ENCODE assay signal across 9 cellular contexts in genomic region chr7:36208406-36208805, GRCh38. TPM values are rescaled to one million over a fixed set of nuclear protein-coding genes. Genes with fewer than 3 reads are reported as not detected.
DNase-seq lines count a peak whose midpoint lies in the region; ATAC-seq and TF ChIP-seq lines count a peak whose summit lies in the region.
"Had no signal": no experiment of that assay in that cellular context is flagged by ENCODE, and none has a peak within 500 bp of the region (broad histone marks: within the 10 kb centered on the region; RNA-seq: fewer than 3 reads in every experiment).

No MANE protein-coding gene starts in this region.

- peaks cover 22% of the 10 kb centered on the region for H3K4me1 Mint-ChIP-seq in progenitor cell of endocrine pancreas (ENCODE audit: low read depth)

- H3K27ac ChIP-seq in DOHH2 (ENCODE audit: low read depth, low read length): no peak overlapping the region
- peak overlapping the region; percentile 78 for H3K27ac ChIP-seq in Panc1 (ENCODE audit: low read length)
- peak overlapping the region; percentile 85 to 95 (median 88) for H3K27ac ChIP-seq in gastroesophageal sphincter
- H3K27ac ChIP-seq in gastrocnemius medialis: peak overlapping the region; percentile 76 to 90 (median 86)
- H3K27ac ChIP-seq in MM.1S (ENCODE audit: low read length): no peak overlapping the region
- H3K27ac ChIP-seq: uterus had no signal

- H3F3A ChIP-seq in DOHH2 (ENCODE audit: control insufficient read depth, insufficient read depth): 0 out of 2 replicates have a peak, but pooled peaks cover 3% of the 10 kb centered on the region
- H3F3A ChIP-seq in MM.1S (ENCODE audit: insufficient read depth, low read length): no peaks in the 10 kb centered on the region

- H3K4me2 ChIP-seq in DOHH2 (ENCODE audit: low read length) (peak overlapping the region; percentile 23), MM.1S (ENCODE audit: low read depth, low read length) (no peak overlapping the region)

- TF ChIP-seq POLR2A in gastroesophageal sphincter (IDR thresholded peaks at IDR 0.05): no peak
- no peak for TF ChIP-seq POLR2A in gastrocnemius medialis (IDR thresholded peaks at IDR 0.05)

- H3K4me1 ChIP-seq in DOHH2 (ENCODE audit: control insufficient read depth, low read length): peaks cover 76% of the 10 kb centered on the region
- peaks cover 66% of the 10 kb centered on the region for H3K4me1 ChIP-seq in Panc1 (ENCODE audit: control insufficient read depth, insufficient read depth, low read length)
- H3K4me1 ChIP-seq in gastroesophageal sphincter: peaks cover 15 to 91% (median 36%) of the 10 kb centered on the region in 3 donors
- peaks cover 72 to 90% of the 10 kb centered on the region in 2 donors for H3K4me1 ChIP-seq in gastrocnemius medialis
- no peaks in the 10 kb centered on the region for H3K4me1 ChIP-seq in MM.1S (ENCODE audit: low read length)

- H3K79me2 ChIP-seq in DOHH2 (ENCODE audit: control insufficient read depth, low read length) (peaks cover 96% of the 10 kb centered on the region), MM.1S (ENCODE audit: low read length) (no peaks in the 10 kb centered on the region)

- in situ Hi-C loops in Panc1 (cut with HindIII; ENCODE audit: low pct_unique_long_range_greater_than_20kb, low sequenced_read_pairs): no loop called here
- in situ Hi-C loops in gastrocnemius medialis (cut with MboI; ENCODE audit: low sequenced_read_pairs in 4 of 4): loop anchor here in 1 of 4 donors (10.0 kb wide), 1 partner anchor 76 kb away; no protein-coding TSS in a partner anchor

- peaks cover 3% of the 10 kb centered on the region for H3K36me3 Mint-ChIP-seq in progenitor cell of endocrine pancreas (ENCODE audit: insufficient read depth)

- no peaks in the 10 kb centered on the region for H3K9me2 ChIP-seq in DOHH2 (replicated peaks; ENCODE audit: control insufficient read depth, low read length)
- H3K9me2 ChIP-seq in MM.1S (replicated peaks; ENCODE audit: insufficient read depth, low read length): no peaks in the 10 kb centered on the region

- no peak overlapping the region for H3K27ac Mint-ChIP-seq in progenitor cell of endocrine pancreas

- H3K4me3 ChIP-seq in DOHH2 (ENCODE audit: low read length) (no peak overlapping the region), Panc1 (ENCODE audit: low read depth in 2 of 2, low read length in 2 of 2) (no peak overlapping the region), gastroesophageal sphincter (no peak overlapping the region), gastrocnemius medialis (no peak overlapping the region), MM.1S (ENCODE audit: low read length) (no peak overlapping the region)
- H3K4me3 ChIP-seq: uterus had no signal

- CTCF ChIA-PET in Panc1 (lab: Charles Lee): no interaction called here

- H3K9me3 ChIP-seq in DOHH2 (ENCODE audit: control insufficient read depth, insufficient read depth, low read length) (no peaks in the 10 kb centered on the region), Panc1 (ENCODE audit: control insufficient read depth, insufficient read depth, low read depth, low read length) (no peaks in the 10 kb centered on the region), gastroesophageal sphincter (no peaks in the 10 kb centered on the region), gastrocnemius medialis (no peaks in the 10 kb centered on the region), MM.1S (replicated peaks; ENCODE audit: insufficient read depth, low read length) (no peaks in the 10 kb centered on the region)
- H3K9me3 ChIP-seq: uterus had no signal

- POLR2A ChIA-PET in Panc1 (lab: Charles Lee): no interaction called here

- H3K9me3 Mint-ChIP-seq in progenitor cell of endocrine pancreas (ENCODE audit: low read depth): no peaks in the 10 kb centered on the region

- H3K27me3 ChIP-seq in DOHH2 (ENCODE audit: control insufficient read depth, low read length): no peaks in the 10 kb centered on the region
- H3K27me3 ChIP-seq in Panc1 (ENCODE audit: control insufficient read depth, insufficient read depth, low read length): no peaks in the 10 kb centered on the region
- no peaks in the 10 kb centered on the region for H3K27me3 ChIP-seq in gastroesophageal sphincter
- H3K27me3 ChIP-seq in gastrocnemius medialis: no peaks in the 10 kb centered on the region
- no peaks in the 10 kb centered on the region for H3K27me3 ChIP-seq in MM.1S (replicated peaks; ENCODE audit: insufficient read depth, low read length)
- H3K27me3 ChIP-seq: uterus had no signal

- no peak for TF ChIP-seq EP300 in gastroesophageal sphincter (IDR thresholded peaks at IDR 0.05)

- ATAC-seq in Panc1 (peak; percentile 35), gastroesophageal sphincter (no peak), gastrocnemius medialis (peak in 1 of 2 donors; percentile 1), HG02884 (IDR thresholded peaks at IDR 0.05; ENCODE audit: unreplicated experiment) (no peak)

- TF ChIP-seq CTCF in DOHH2 (IDR thresholded peaks at IDR 0.05; ENCODE audit: low read depth, low read length, poor library complexity, severe bottlenecking): no peak
- TF ChIP-seq CTCF in Panc1 (IDR thresholded peaks at IDR 0.05): no peak
- no peak for TF ChIP-seq CTCF in gastroesophageal sphincter (IDR thresholded peaks at IDR 0.05)
- TF ChIP-seq CTCF in gastrocnemius medialis (IDR thresholded peaks at IDR 0.05 in 4 of 5, conservative IDR thresholded peaks at IDR 0.05 in 1 of 5): no peak
- no peak for TF ChIP-seq CTCF in MM.1S (IDR thresholded peaks at IDR 0.05; ENCODE audit: low read length)
- no peak for TF ChIP-seq CTCF in progenitor cell of endocrine pancreas (IDR thresholded peaks at IDR 0.05; ENCODE audit: unreplicated experiment)

- no TSS peak for BruUV-seq in Panc1 (replicated peaks; lab: Mats Ljungman, UMichigan)

- no peak overlapping the region for H3K4me3 Mint-ChIP-seq in progenitor cell of endocrine pancreas (ENCODE audit: low read depth)

- H3K27me3 Mint-ChIP-seq in progenitor cell of endocrine pancreas: no peaks in the 10 kb centered on the region

- intact Hi-C loops in Panc1 (cut with micrococcal nuclease; ENCODE audit: unreplicated experiment) (no loop called here), gastrocnemius medialis (cut with DNase I; ENCODE audit: low total_unique reads) (loop anchor here (1.0 to 2.0 kb wide), 2 partner anchors 55 to 72 kb away; partner anchors contain the start of gene EEPD1)

- DNase-seq in Panc1 (ENCODE audit: low read depth, low spot score): no peak
- no peak for DNase-seq in gastrocnemius medialis
- DNase-seq in MM.1S: no peak
- no peak for DNase-seq in iPS-NIHi11 (ENCODE audit: low spot score)
- DNase-seq in progenitor cell of endocrine pancreas (ENCODE audit: low spot score, unreplicated experiment): no peak

- no peak overlapping the region for H3K9ac ChIP-seq in MM.1S (ENCODE audit: low read length)

- H4K20me1 ChIP-seq in DOHH2 (ENCODE audit: control insufficient read depth, insufficient read depth, low read depth, low read length): peaks cover 22% of the 10 kb centered on the region
- no peaks in the 10 kb centered on the region for H4K20me1 ChIP-seq in MM.1S (ENCODE audit: insufficient read depth, low read length)

- H3K36me3 ChIP-seq in DOHH2 (ENCODE audit: control insufficient read depth, low read length) (peaks cover 55% of the 10 kb centered on the region), Panc1 (ENCODE audit: control insufficient read depth, insufficient read depth, low read length) (no peaks in the 10 kb centered on the region), gastroesophageal sphincter (no peaks in the 10 kb centered on the region), gastrocnemius medialis (no peaks in the 10 kb centered on the region), MM.1S (replicated peaks; ENCODE audit: insufficient read depth, low read length) (no peaks in the 10 kb centered on the region)
- H3K36me3 ChIP-seq: uterus had no signal

- no peak overlapping the region for H2AFZ ChIP-seq in MM.1S (ENCODE audit: low read length)

RNA-seq across cellular contexts. Expression of gene EEPD1, which starts 55.4 kb away (rescaled TPM):
- total RNA-seq in Panc1 (2021; ENCODE audit: unreplicated experiment): 48.0 TPM
- polyA plus RNA-seq in Panc1 (2012; ENCODE audit: insufficient read length): 87.5 TPM
- 10 to 100 TPM; 12.4 to 36.2 (median 20.4) TPM for total RNA-seq in gastroesophageal sphincter
- total RNA-seq in gastrocnemius medialis: 10 to 100 TPM; 41.0 to 68.5 (median 61.3) TPM
- 10.6 and 11.3 TPM in 2 replicates for total RNA-seq in progenitor cell of endocrine pancreas

Comparison
In these comparisons a context has a peak if more than half of its experiments do, and no peak if none do; other contexts are left out.
1. H3K27ac ChIP-seq: peak in Panc1 (single experiment), gastroesophageal sphincter (4 of 4) and gastrocnemius medialis (4 of 4); none in DOHH2 (single experiment) and MM.1S (single experiment).